In genomic region chr16:89367538-89368059, GRCh38 we compare ENCODE assay signal across 1 cellular context.
A peak's percentile ranks its signal among the peaks of the same experiment; 100 is the strongest.
TF ChIP-seq lines count a peak whose summit lies in the region.

No MANE protein-coding gene starts in this region.

TF ChIP-seq in GM12878, 131 proteins besides CTCF, POLR2A, EP300 and RAD21:
- TF ChIP-seq DPF2 (IDR thresholded peaks at IDR 0.05) (no peak), TCF12 (IDR thresholded peaks at IDR 0.05; ENCODE audit: low read depth, low read length) (0 out of 2 replicates have a peak, but pooled peaks have one; percentile 15)
